Comparison of ENCODE assay signal across 23 cellular contexts in genomic region chr22:47335460-47335859, GRCh38.
"Had no signal": no experiment of that assay in that cellular context is flagged by ENCODE, and none has a peak within 500 bp of the region (broad histone marks: within the 10 kb centered on the region; RNA-seq: fewer than 3 reads in every experiment).

No MANE protein-coding gene starts in this region.

- H3K27ac Mint-ChIP-seq: activated CD4-positive, alpha-beta memory T cell treated with anti-CD3 and anti-CD28 coated beads, Interleukin-2, amount 10 ng/mL, durations not matched to agents 7 days and 5 days; activated naive CD4-positive, alpha-beta T cell treated with anti-CD3 and anti-CD28 coated beads for 36 hours; activated naive CD8-positive, alpha-beta T cell; activated T-helper 17 cell treated with anti-CD3 and anti-CD28 coated beads, Interleukin-2, amount 50 U/mL, for 72 hours; brain; T-helper 17 cell had no signal

- H3K4me1 Mint-ChIP-seq: activated CD4-positive, alpha-beta memory T cell treated with anti-CD3 and anti-CD28 coated beads, Interleukin-2, amount 10 ng/mL, durations not matched to agents 7 days and 5 days; activated T-helper 17 cell treated with anti-CD3 and anti-CD28 coated beads, Interleukin-2, amount 50 U/mL, for 72 hours; brain; central memory CD8-positive, alpha-beta T cell; T-helper 17 cell had no signal

- H3K36me3 Mint-ChIP-seq: activated naive CD8-positive, alpha-beta T cell; brain had no signal

- DNase-seq: activated CD4-positive, alpha-beta memory T cell treated with anti-CD3 and anti-CD28 coated beads, Interleukin-2, amount 10 ng/mL, durations not matched to agents 7 days and 5 days; activated CD4-positive, alpha-beta T cell treated with anti-CD3 and anti-CD28 coated beads, Interleukin-2, amount 50 U/mL, for 1 hour; activated CD4-positive, CD25-positive, alpha-beta regulatory T cell; activated gamma-delta T cell; activated naive CD4-positive, alpha-beta T cell treated with anti-CD3 and anti-CD28 coated beads for 36 hours; activated T-cell treated with anti-CD3 and anti-CD28 coated beads for 4 hours; activated T-cell treated with anti-CD3 and anti-CD28 coated beads, Interleukin-2, amount 50 U/mL, for 48 hours; amygdala; MM.1S; NCI-H1105 treated with DMSO at 0.1 percent for 48 hours; NCI-H1436 treated with DMSO at 0.1 percent for 48 hours; NCI-H187; NCI-H2081; NCI-H510A treated with DMSO at 0.1 percent for 48 hours; NCI-H69; PC-3; SIG-M5; T-helper 17 cell; T1000 had no signal

- ATAC-seq: activated T-helper 17 cell treated with anti-CD3 and anti-CD28 coated beads, Interleukin-2, amount 50 U/mL, for 72 hours; PC-3; T-helper 17 cell had no signal

- H3K4me3 Mint-ChIP-seq: activated CD4-positive, alpha-beta memory T cell treated with anti-CD3 and anti-CD28 coated beads, Interleukin-2, amount 10 ng/mL, durations not matched to agents 7 days and 5 days; activated naive CD4-positive, alpha-beta T cell treated with anti-CD3 and anti-CD28 coated beads for 36 hours; activated naive CD8-positive, alpha-beta T cell; activated T-helper 17 cell treated with anti-CD3 and anti-CD28 coated beads, Interleukin-2, amount 50 U/mL, for 72 hours; brain; central memory CD8-positive, alpha-beta T cell; T-helper 17 cell had no signal
